Comparison of ENCODE assay signal across 20 cellular contexts in genomic region chr10:32023264-32023663, GRCh38. TPM values are rescaled to one million over a fixed set of nuclear protein-coding genes. Genes with fewer than 3 reads are reported as not detected.
DNase-seq lines count a peak whose midpoint lies in the region; ATAC-seq, FAIRE-seq and TF ChIP-seq lines count a peak whose summit lies in the region.
"Had no signal": no experiment of that assay in that cellular context is flagged by ENCODE, and none has a peak within 500 bp of the region (broad histone marks: within the 10 kb centered on the region; RNA-seq: fewer than 3 reads in every experiment).

No MANE protein-coding gene starts in this region.

- TF ChIP-seq CTCF in K562 (IDR thresholded peaks at IDR 0.05 in 2 of 3, conservative IDR thresholded peaks at IDR 0.05 in 1 of 3; ENCODE audit: insufficient read depth in 2 of 3, low read depth in 1 of 3, low read length in 3 of 3), result no peak
- no peak for TF ChIP-seq CTCF in osteocyte (IDR thresholded peaks at IDR 0.05)

- DNase-seq in activated naive CD4-positive, alpha-beta T cell treated with anti-CD3 and anti-CD28 coated beads for 36 hours, result no peak
- DNase-seq in activated naive CD4-positive, alpha-beta T cell treated with Interleukin-2 at 50 U/mL for 16 hours, result no peak
- no peak for DNase-seq in GM18507 (ENCODE audit: extremely low spot score, insufficient read length, low read depth)
- no peak for DNase-seq in K562 (ENCODE audit: extremely low read depth in 1 of 4, low spot score in 3 of 4)
- DNase-seq in osteocyte (ENCODE audit: extremely low spot score, unreplicated experiment), result no peak
- no peak for DNase-seq in NCI-H1105 (lab: John Stamatoyannopoulos, UW)
- DNase-seq in GM19238 (ENCODE audit: insufficient read length, low spot score), result no peak
- DNase-seq in SHP77 (lab: John Stamatoyannopoulos, UW), result no peak
- DNase-seq: activated CD8-positive, alpha-beta memory T cell treated with anti-CD3 and anti-CD28 coated beads for 24 hours; activated gamma-delta T cell; Calu3; cortex of kidney; foreskin keratinocyte; NCI-H1092 treated with DMSO at 0.1 percent for 48 hours; NCI-H774; stimulated activated CD4-positive, alpha-beta T cell treated with anti-CD3 and anti-CD28 coated beads, Interleukin-2, amount 100 ng/mL, for 48 hours had no signal

- H4K20me1 ChIP-seq in K562 (replicated peaks; ENCODE audit: control insufficient read depth, insufficient read depth, low read length), result no peaks in the 10 kb centered on the region

- no peak overlapping the region for H3K4me2 ChIP-seq in K562 (ENCODE audit: insufficient read depth, low read length)

- no peak for TF ChIP-seq RAD21 in K562 (CRISPR knock-in tag; conservative IDR thresholded peaks at IDR 0.05 in 1 of 2, IDR thresholded peaks at IDR 0.05 in 1 of 2)

- peaks cover 37% of the 10 kb centered on the region for H3K36me3 Mint-ChIP-seq in activated naive CD4-positive, alpha-beta T cell treated with anti-CD3 and anti-CD28 coated beads for 36 hours (ENCODE audit: low read depth)
- peaks cover 54% of the 10 kb centered on the region for H3K36me3 Mint-ChIP-seq in osteocyte (ENCODE audit: unreplicated experiment)

- CTCF ChIA-PET in activated naive CD4-positive, alpha-beta T cell treated with anti-CD3 and anti-CD28 coated beads for 36 hours (lab: Charles Lee), result interaction anchor here (1.1 to 1.4 kb wide), 2 partner anchors 32 to 167 kb away, joined by 3 read pairs; no protein-coding TSS in a partner anchor
- CTCF ChIA-PET in K562 (lab: Yijun Ruan, JAX; ENCODE audit: low intra/inter-chr PET ratio), result no interaction called here

- no peaks in the 10 kb centered on the region for H3K79me2 ChIP-seq in K562 (ENCODE audit: control insufficient read depth, insufficient read depth, low read length)

- TF ChIP-seq POLR2A in K562 (conservative IDR thresholded peaks at IDR 0.05), result no peak

- no peak overlapping the region for H2AFZ ChIP-seq in K562 (ENCODE audit: low read depth, low read length)
- H2AFZ ChIP-seq: parathyroid adenoma had no signal

- POLR2A ChIA-PET in K562 (lab: Yijun Ruan, JAX), result interaction anchor here (0.7 kb wide), 1 partner anchor 20 kb away, joined by 3 read pairs; no protein-coding TSS in a partner anchor

- no peak overlapping the region for H3K4me3 ChIP-seq in K562

- peaks cover 90% of the 10 kb centered on the region for H3K36me3 ChIP-seq in K562 (ENCODE audit: control insufficient read depth, insufficient read depth, low read length)

- H3K27ac Mint-ChIP-seq in activated naive CD4-positive, alpha-beta T cell treated with anti-CD3 and anti-CD28 coated beads for 36 hours, result peak overlapping the region; percentile 42
- H3K27ac Mint-ChIP-seq in osteocyte (ENCODE audit: unreplicated experiment), result peak overlapping the region; percentile 76

- H3K4me1 Mint-ChIP-seq in activated naive CD4-positive, alpha-beta T cell treated with anti-CD3 and anti-CD28 coated beads for 36 hours (ENCODE audit: low read depth), result peaks cover 2% of the 10 kb centered on the region
- H3K4me1 Mint-ChIP-seq in osteocyte (ENCODE audit: unreplicated experiment), result peaks cover 2% of the 10 kb centered on the region

- no peaks in the 10 kb centered on the region for H3K9me3 Mint-ChIP-seq in activated naive CD4-positive, alpha-beta T cell treated with anti-CD3 and anti-CD28 coated beads for 36 hours
- no peaks in the 10 kb centered on the region for H3K9me3 Mint-ChIP-seq in osteocyte (ENCODE audit: unreplicated experiment)

- in situ Hi-C loops in K562 (cut with MboI), result no loop called here

- no peaks in the 10 kb centered on the region for H3K9me3 ChIP-seq in K562 (replicated peaks; ENCODE audit: control insufficient read depth, insufficient read depth, low read depth, low read length)

- no peak for ATAC-seq in K562
- ATAC-seq: foreskin keratinocyte had no signal

- H3K9ac ChIP-seq in K562 (ENCODE audit: insufficient read depth in 1 of 2, low read depth in 2 of 2, low read length in 2 of 2), result no peak overlapping the region
- H3K9ac ChIP-seq: parathyroid adenoma had no signal

- no peak overlapping the region for H3K4me3 Mint-ChIP-seq in activated naive CD4-positive, alpha-beta T cell treated with anti-CD3 and anti-CD28 coated beads for 36 hours
- no peak overlapping the region for H3K4me3 Mint-ChIP-seq in osteocyte (ENCODE audit: unreplicated experiment)

- H3K27ac ChIP-seq in K562 (ENCODE audit: extremely low read depth, low read depth, low read length), result no peak overlapping the region
- H3K27ac ChIP-seq: foreskin keratinocyte, HL-60, parathyroid adenoma had no signal

- WGBS in K562 (ENCODE audit: insufficient coverage, low coverage, missing lambda C conversion rate), result 87% methylated on average over 1 of the region's 1 CpG

- no TSS peak for BruUV-seq in K562 (replicated peaks; lab: Mats Ljungman, UMichigan)

- no peaks in the 10 kb centered on the region for H3K27me3 Mint-ChIP-seq in activated naive CD4-positive, alpha-beta T cell treated with anti-CD3 and anti-CD28 coated beads for 36 hours (ENCODE audit: low read depth)
- H3K27me3 Mint-ChIP-seq in osteocyte (ENCODE audit: unreplicated experiment), result no peaks in the 10 kb centered on the region

- peak; percentile 77 for FAIRE-seq in GM18507 (lab: Jason Lieb, UNC)
- FAIRE-seq in K562 (lab: Jason Lieb, UNC), result no peak
- FAIRE-seq: endothelial cell of umbilical vein, H1 had no signal

- no peak for TF ChIP-seq EP300 in K562 (IDR thresholded peaks at IDR 0.05; ENCODE audit: low read length)

- no peaks in the 10 kb centered on the region for H3K9me1 ChIP-seq in K562 (ENCODE audit: control insufficient read depth, insufficient read depth, low read length)

- H3K27me3 ChIP-seq in K562 (ENCODE audit: control insufficient read depth in 2 of 2, insufficient read depth in 2 of 2, low read length in 2 of 2), result no peaks in the 10 kb centered on the region
- H3K27me3 ChIP-seq: foreskin keratinocyte had no signal

- H3K4me1 ChIP-seq in K562 (replicated peaks in 1 of 2; ENCODE audit: control insufficient read depth in 2 of 2, insufficient read depth in 2 of 2, low read length in 2 of 2), result no peaks in the 10 kb centered on the region
- H3K4me1 ChIP-seq: foreskin keratinocyte, parathyroid adenoma had no signal

- intact Hi-C loops in activated naive CD4-positive, alpha-beta T cell treated with anti-CD3 and anti-CD28 coated beads for 36 hours (cut with micrococcal nuclease), result loop anchor here (2.0 kb wide), 1 partner anchor 20 kb away; no protein-coding TSS in a partner anchor
- intact Hi-C loops in K562 (cut with micrococcal nuclease), result no loop called here

TF ChIP-seq in K562, 482 proteins besides CTCF, POLR2A, EP300 and RAD21 (continues in another document):
- TF ChIP-seq, protein P1, sequence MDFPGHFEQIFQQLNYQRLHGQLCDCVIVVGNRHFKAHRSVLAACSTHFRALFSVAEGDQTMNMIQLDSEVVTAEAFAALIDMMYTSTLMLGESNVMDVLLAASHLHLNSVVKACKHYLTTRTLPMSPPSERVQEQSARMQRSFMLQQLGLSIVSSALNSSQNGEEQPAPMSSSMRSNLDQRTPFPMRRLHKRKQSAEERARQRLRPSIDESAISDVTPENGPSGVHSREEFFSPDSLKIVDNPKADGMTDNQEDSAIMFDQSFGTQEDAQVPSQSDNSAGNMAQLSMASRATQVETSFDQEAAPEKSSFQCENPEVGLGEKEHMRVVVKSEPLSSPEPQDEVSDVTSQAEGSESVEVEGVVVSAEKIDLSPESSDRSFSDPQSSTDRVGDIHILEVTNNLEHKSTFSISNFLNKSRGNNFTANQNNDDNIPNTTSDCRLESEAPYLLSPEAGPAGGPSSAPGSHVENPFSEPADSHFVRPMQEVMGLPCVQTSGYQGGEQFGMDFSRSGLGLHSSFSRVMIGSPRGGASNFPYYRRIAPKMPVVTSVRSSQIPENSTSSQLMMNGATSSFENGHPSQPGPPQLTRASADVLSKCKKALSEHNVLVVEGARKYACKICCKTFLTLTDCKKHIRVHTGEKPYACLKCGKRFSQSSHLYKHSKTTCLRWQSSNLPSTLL (IDR thresholded peaks at IDR 0.05), result no peak
- TF ChIP-seq CBX2 (IDR thresholded peaks at IDR 0.05; ENCODE audit: insufficient read depth, low read length, poor library complexity, severe bottlenecking) (no peak), ARID1B (IDR thresholded peaks at IDR 0.05) (no peak)

RNA-seq across cellular contexts. Expression of gene KIF5B, which starts 33.0 kb away (rescaled TPM):
- 10 to 100 TPM; 64.9 to 67.8 TPM for total RNA-seq in activated naive CD4-positive, alpha-beta T cell treated with anti-CD3 and anti-CD28 coated beads for 36 hours
- total RNA-seq in K562 (2011; cell fraction: chromatin; rRNA removed; ENCODE audit: low replicate concordance), result 12.1 and 40.7 TPM in 2 replicates
- 9.5 and 10.9 TPM in 2 replicates for total RNA-seq in K562 (2011; cell fraction: nucleolus; rRNA removed)
- total RNA-seq in K562 (2011; cell fraction: nucleoplasm; rRNA removed), result 17.3 and 22.1 TPM in 2 replicates
- 61.5 and 68.9 TPM in 2 replicates for total RNA-seq in K562 (2014; rRNA removed)
- total RNA-seq in K562 (2014; rRNA removed; fragmentation: Illumina TruSeq; extraction: Trizol), result 94.4 and 107 TPM in 2 replicates
- 87.2 and 93.1 TPM in 2 replicates for total RNA-seq in K562 (2015; rRNA removed; fragmentation: Illumina TruSeq; extraction: Trizol)
- total RNA-seq in K562 (2021), result 70.2 and 77.9 TPM in 2 replicates
- polyA plus RNA-seq in K562 (2011; rRNA removed), result 39.2 and 49.4 TPM in 2 replicates
- polyA plus RNA-seq in K562 (2011; cell fraction: cytosol; rRNA removed), result 8.2 and 15.4 TPM in 2 replicates
- 10.7 and 15.8 TPM in 2 replicates for polyA plus RNA-seq in K562 (2011; cell fraction: nucleus; rRNA removed)
- 50.4 and 51.7 TPM in 2 replicates for polyA plus RNA-seq in K562 (2012)
- 70.3 and 78.1 TPM in 2 replicates for polyA plus RNA-seq in K562 (2014; fragmentation: Illumina TruSeq; extraction: Trizol)
- polyA plus RNA-seq in K562 (2014; fragmentation: Nextera tagmentation; extraction: Ambion mirVana), result 10 to 100 TPM; 24.4 to 29.8 TPM
- 40.3 and 46.2 TPM in 2 replicates for polyA plus RNA-seq in K562 (2014; rRNA removed)
- polyA minus RNA-seq in K562 (2011; rRNA and poly(A)+ RNA removed), result 116 and 143 TPM in 2 replicates
- 47.3 and 50.2 TPM in 2 replicates for polyA minus RNA-seq in K562 (2011; cell fraction: cytosol; rRNA and poly(A)+ RNA removed)
- 17.5 and 33.8 TPM in 2 replicates for polyA minus RNA-seq in K562 (2011; cell fraction: nucleus; rRNA and poly(A)+ RNA removed)
- total RNA-seq in osteocyte, result 103 and 104 TPM in 2 replicates
